Comparison of ENCODE assay signal across 11 cellular contexts in the genomic region with DNA sequence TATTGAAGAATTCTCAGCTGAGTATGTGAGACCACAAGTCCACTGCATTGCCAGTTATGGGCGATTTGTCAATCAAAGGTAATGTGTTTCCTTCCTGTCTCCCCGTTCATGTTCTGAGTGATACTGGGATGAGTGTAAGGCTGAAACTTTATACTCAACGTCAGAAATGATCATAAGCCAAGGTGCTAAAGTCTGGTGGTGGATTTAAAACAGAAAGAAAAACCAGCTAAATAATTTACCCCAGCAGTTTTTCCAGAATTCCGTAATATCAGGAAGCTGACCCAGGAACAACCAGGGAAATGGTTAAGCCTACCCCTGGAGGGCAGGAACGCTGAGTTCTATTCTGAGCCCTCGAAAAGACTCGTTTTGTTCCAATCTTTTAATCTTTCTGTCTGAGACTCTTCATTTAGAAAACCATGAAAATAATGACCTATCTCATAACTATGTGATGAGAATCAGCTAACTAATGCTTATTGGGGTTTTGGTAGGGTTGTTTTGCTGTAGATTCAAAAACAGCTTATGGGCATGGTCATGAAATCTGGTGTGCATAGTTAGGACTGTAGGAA.
DNase-seq lines count a peak whose midpoint lies in the region; ATAC-seq and TF ChIP-seq lines count a peak whose summit lies in the region.
"Had no signal": no experiment of that assay in that cellular context is flagged by ENCODE, and none has a peak within 500 bp of the region (broad histone marks: within the 10 kb centered on the region; RNA-seq: fewer than 3 reads in every experiment).

No MANE protein-coding gene starts in this region.

- H3K27me3 Mint-ChIP-seq in CD4-positive, CD25-positive, alpha-beta regulatory T cell = no peaks in the 10 kb centered on the region
- H3K27me3 Mint-ChIP-seq in MCF 10A (ENCODE audit: insufficient read depth, unreplicated experiment) = no peaks in the 10 kb centered on the region

- no peaks in the 10 kb centered on the region for H3F3A ChIP-seq in Loucy (ENCODE audit: low read depth)

- no TSS peak for BruUV-seq in MCF 10A (replicated peaks; lab: Mats Ljungman, UMichigan)

- H3K79me2 ChIP-seq in Loucy (ENCODE audit: insufficient read depth, low read length) = no peaks in the 10 kb centered on the region

- H3K36me3 ChIP-seq in CD4-positive, CD25-positive, alpha-beta regulatory T cell (ENCODE audit: control insufficient read depth, insufficient read depth, low read length) = no peaks in the 10 kb centered on the region
- H3K36me3 ChIP-seq in Loucy (ENCODE audit: insufficient read depth, low read length) = no peaks in the 10 kb centered on the region

- TF ChIP-seq CTCF in Loucy (conservative IDR thresholded peaks at IDR 0.05; ENCODE audit: low read length) (no peak), MCF 10A (IDR thresholded peaks at IDR 0.05; ENCODE audit: unreplicated experiment) (no peak)

- intact Hi-C loops in MCF 10A (cut with micrococcal nuclease) = no loop called here

- H3K36me3 Mint-ChIP-seq in CD4-positive, CD25-positive, alpha-beta regulatory T cell = no peaks in the 10 kb centered on the region
- peaks cover 10% of the 10 kb centered on the region for H3K36me3 Mint-ChIP-seq in MCF 10A (ENCODE audit: insufficient read depth, unreplicated experiment)
- H3K36me3 Mint-ChIP-seq: CD8-positive, alpha-beta memory T cell had no signal

- H3K4me2 ChIP-seq in Loucy (ENCODE audit: low read depth, low read length, poor library complexity, severe bottlenecking) = peak overlapping the region; percentile 56

- POLR2A ChIA-PET in MCF 10A (lab: Yijun Ruan, JAX) = interaction anchor here (0.8 to 7.1 kb wide), 16 partner anchors 12 to 385 kb away, joined by 3 to 146 read pairs (median 6); a partner anchor contains a TSS

- peaks cover 0 to 6% (median 6%) of the 10 kb centered on the region in 4 donors for H3K4me1 Mint-ChIP-seq in CD4-positive, CD25-positive, alpha-beta regulatory T cell
- H3K4me1 Mint-ChIP-seq in MCF 10A (ENCODE audit: insufficient read depth, unreplicated experiment) = peaks cover 28% of the 10 kb centered on the region

- peak overlapping the region; percentile 33; the same call in 1 of the 2 replicates for H2AFZ ChIP-seq in Loucy (ENCODE audit: low read length)

- H3K9me3 ChIP-seq in CD4-positive, CD25-positive, alpha-beta regulatory T cell (ENCODE audit: control insufficient read depth in 2 of 2, low read length in 2 of 2) = no peaks in the 10 kb centered on the region
- H3K9me3 ChIP-seq in Loucy (ENCODE audit: insufficient read depth, low read depth, low read length) = no peaks in the 10 kb centered on the region

- no peaks in the 10 kb centered on the region for H3K27me3 ChIP-seq in CD4-positive, CD25-positive, alpha-beta regulatory T cell (ENCODE audit: control insufficient read depth, insufficient read depth, low read length)
- H3K27me3 ChIP-seq in Loucy (ENCODE audit: insufficient read depth, low read length, poor library complexity, severe bottlenecking) = no peaks in the 10 kb centered on the region

- H3K4me3 ChIP-seq in CD4-positive, CD25-positive, alpha-beta regulatory T cell (ENCODE audit: low read depth, low read length) = no peak overlapping the region
- H3K4me3 ChIP-seq in Loucy (ENCODE audit: low read length, poor library complexity, severe bottlenecking) = peak overlapping the region; percentile 16

- CTCF ChIA-PET in MCF 10A (lab: Yijun Ruan, JAX) = interaction anchor here (0.6 to 1.7 kb wide), 7 partner anchors 14 to 210 kb away, joined by 3 to 6 read pairs (median 3); no protein-coding TSS in a partner anchor

- peak overlapping the region in 2 of 3 donors; percentile 33 to 60 for H3K27ac Mint-ChIP-seq in CD4-positive, CD25-positive, alpha-beta regulatory T cell
- peak overlapping the region; percentile 95 for H3K27ac Mint-ChIP-seq in MCF 10A (ENCODE audit: low read depth, unreplicated experiment)

- ATAC-seq in CD4-positive, CD25-positive, alpha-beta regulatory T cell (ENCODE audit: low read depth in 2 of 2) = no peak
- no peak for ATAC-seq in HG03378 (IDR thresholded peaks at IDR 0.05; ENCODE audit: unreplicated experiment)

- peak overlapping the region; percentile 26 for H3K9ac ChIP-seq in Loucy (ENCODE audit: low read depth, low read length, poor library complexity, severe bottlenecking)

- H3K4me3 Mint-ChIP-seq in CD4-positive, CD25-positive, alpha-beta regulatory T cell = no peak overlapping the region
- H3K4me3 Mint-ChIP-seq in MCF 10A (ENCODE audit: unreplicated experiment) = peak overlapping the region; percentile 57
- H3K4me3 Mint-ChIP-seq: CD8-positive, alpha-beta memory T cell had no signal

- DNase-seq in CD4-positive, CD25-positive, alpha-beta regulatory T cell = peak in 1 of 3 donors; percentile 37
- DNase-seq in MCF 10A (ENCODE audit: unreplicated experiment) (peak; percentile 63), lung microvascular endothelial cell (ENCODE audit: low read depth in 2 of 2) (peak; percentile 54 to 86), putamen (ENCODE audit: low spot score) (no peak), DMS114 treated with DMSO at 0.1 percent for 48 hours (lab: John Stamatoyannopoulos, UW; ENCODE audit: unreplicated experiment) (no peak), NCI-H69 (lab: John Stamatoyannopoulos, UW) (no peak)
- DNase-seq: CD8-positive, alpha-beta memory T cell; effector CD4-positive, alpha-beta T cell; NCI-H446 had no signal

- H3K9me3 Mint-ChIP-seq in CD4-positive, CD25-positive, alpha-beta regulatory T cell = no peaks in the 10 kb centered on the region
- no peaks in the 10 kb centered on the region for H3K9me3 Mint-ChIP-seq in MCF 10A (ENCODE audit: unreplicated experiment)
- H3K9me3 Mint-ChIP-seq: CD8-positive, alpha-beta memory T cell had no signal

- no peak overlapping the region for H3K27ac ChIP-seq in CD4-positive, CD25-positive, alpha-beta regulatory T cell (ENCODE audit: insufficient read depth, low read length, poor library complexity, severe bottlenecking)

- no peaks in the 10 kb centered on the region for H4K20me1 ChIP-seq in Loucy (ENCODE audit: insufficient read depth, low read length, poor library complexity, severe bottlenecking)

- H3K4me1 ChIP-seq in CD4-positive, CD25-positive, alpha-beta regulatory T cell (ENCODE audit: control insufficient read depth, insufficient read depth, low read length, poor library complexity, severe bottlenecking) = no peaks in the 10 kb centered on the region
- H3K4me1 ChIP-seq in Loucy (ENCODE audit: insufficient read depth, low read length, poor library complexity, severe bottlenecking) = peaks cover 17% of the 10 kb centered on the region

- H3K9me2 ChIP-seq in Loucy (replicated peaks; ENCODE audit: low read depth, low read length) = no peaks in the 10 kb centered on the region

Comparison
In these comparisons a context has a peak if more than half of its experiments do, and no peak if none do; other contexts are left out.
1. DNase-seq: peak in MCF 10A (single experiment) and lung microvascular endothelial cell (2 of 2); none in putamen (single experiment), DMS114 treated with DMSO at 0.1 percent for 48 hours (single experiment) and NCI-H69 (single experiment).